ENCODE assay signal across 1 cellular context in genomic region chr22:25754527-25755202, GRCh38.
TF ChIP-seq lines count a peak whose summit lies in the region.

No MANE protein-coding gene starts in this region.

TF ChIP-seq in HepG2, 621 proteins besides CTCF, POLR2A, EP300 and RAD21:
- TF ChIP-seq ZNF564 (CRISPR knock-in tag; IDR thresholded peaks at IDR 0.05) = no peak
- TF ChIP-seq CREB1 (IDR thresholded peaks at IDR 0.05) = peak; percentile 44; the same call in 1 of the 2 replicates
- TF ChIP-seq CREB1 (CRISPR knock-in tag; IDR thresholded peaks at IDR 0.05) = no peak
- no peak for TF ChIP-seq MXI1 (IDR thresholded peaks at IDR 0.05; ENCODE audit: borderline replicate concordance, low read depth, low read length)
